ENCODE assay signal across 25 cellular contexts in genomic region chr6:165829376-165829775, GRCh38.
"Had no signal": no experiment of that assay in that cellular context is flagged by ENCODE, and none has a peak within 500 bp of the region (broad histone marks: within the 10 kb centered on the region; RNA-seq: fewer than 3 reads in every experiment).

No MANE protein-coding gene starts in this region.

- H3K27me3 ChIP-seq: neural progenitor cell, pancreas, right lobe of liver, sigmoid colon, stomach, thyroid gland, upper lobe of left lung, vagina had no signal

- H3K36me3 ChIP-seq: neural progenitor cell, pancreas, right lobe of liver, sigmoid colon, stomach, thoracic aorta, thyroid gland, tibial nerve, upper lobe of left lung, vagina had no signal

- FAIRE-seq: pancreas, small intestine, urothelium cell line had no signal

- DNase-seq: naive thymus-derived CD4-positive, alpha-beta T cell; natural killer cell; occipital lobe; pancreas; psoas muscle; right cardiac atrium; right lobe of liver; sigmoid colon; small intestine; stimulated activated CD4-positive, alpha-beta T cell treated with anti-CD3 and anti-CD28 coated beads, Interleukin-15, amount 100 ng/mL, for 24 hours; stimulated activated CD4-positive, alpha-beta T cell treated with anti-CD3 and anti-CD28 coated beads, Interleukin-2, amount 100 ng/mL, for 24 hours; stimulated activated CD4-positive, alpha-beta T cell treated with anti-CD3 and anti-CD28 coated beads, Interleukin-2, amount 100 ng/mL, for 48 hours; stimulated activated CD4-positive, alpha-beta T cell treated with anti-CD3 and anti-CD28 coated beads, Interleukin-4, amount 100 ng/mL, for 24 hours; stimulated activated naive B cell treated with anti-CD40 and anti-IgM and Interleukin-4, amounts not matched to agents 10 μg/mL and 1 μg/mL and 100 μg/mL, for 72 hours; stimulated activated naive CD4-positive, alpha-beta T cell treated with Interleukin-2 at 50 U/mL for 16 hours; stomach; thyroid gland; trophoblast cell; upper lobe of left lung had no signal

- H3K4me3 ChIP-seq: neural progenitor cell, pancreas, psoas muscle, right lobe of liver, sigmoid colon, stomach, thoracic aorta, thyroid gland, tibial nerve, upper lobe of left lung, vagina had no signal

- ATAC-seq: naive thymus-derived CD4-positive, alpha-beta T cell; natural killer cell; pancreas; psoas muscle; right cardiac atrium; right lobe of liver; stimulated activated effector memory CD8-positive, alpha-beta T cell treated with anti-CD3 and anti-CD28 coated beads, Interleukin-12 subunit alpha, Interleukin-12 subunit beta, amount 100 ng/mL, for 72 hours; stimulated activated naive B cell treated with anti-CD40 and anti-IgM and Interleukin-4, amounts not matched to agents 10 μg/mL and 1 μg/mL and 100 μg/mL, for 72 hours had no signal
